25 cellular contexts compared by ENCODE assay signal in genomic region chr5:117394506-117395157, GRCh38.
DNase-seq lines count a peak whose midpoint lies in the region; ATAC-seq and TF ChIP-seq lines count a peak whose summit lies in the region.
"Had no signal": no experiment of that assay in that cellular context is flagged by ENCODE, and none has a peak within 500 bp of the region (broad histone marks: within the 10 kb centered on the region; RNA-seq: fewer than 3 reads in every experiment).

No MANE protein-coding gene starts in this region.

- no peaks in the 10 kb centered on the region for H3K27me3 Mint-ChIP-seq in nephron progenitor cell (ENCODE audit: low read depth, poor library complexity)
- H3K27me3 Mint-ChIP-seq in glutamatergic neuron (ENCODE audit: unreplicated experiment): no peaks in the 10 kb centered on the region
- H3K27me3 Mint-ChIP-seq: B cell; CD8-positive, alpha-beta memory T cell had no signal

- H3K4me3 Mint-ChIP-seq in nephron progenitor cell: no peak overlapping the region
- no peak overlapping the region for H3K4me3 Mint-ChIP-seq in glutamatergic neuron (ENCODE audit: unreplicated experiment)
- H3K4me3 Mint-ChIP-seq: B cell; CD8-positive, alpha-beta memory T cell had no signal

- peaks cover 4% of the 10 kb centered on the region for H3K9me3 Mint-ChIP-seq in nephron progenitor cell
- H3K9me3 Mint-ChIP-seq in glutamatergic neuron (ENCODE audit: unreplicated experiment): no peaks in the 10 kb centered on the region

- H3K4me1 Mint-ChIP-seq in nephron progenitor cell (peaks cover 15% of the 10 kb centered on the region), glutamatergic neuron (ENCODE audit: low read depth, unreplicated experiment) (peaks cover 2% of the 10 kb centered on the region)
- H3K4me1 Mint-ChIP-seq: B cell; CD8-positive, alpha-beta memory T cell had no signal

- CTCF ChIA-PET in HEK293T (lab: Yijun Ruan, JAX): no interaction called here

- DNase-seq in HEK293T (ENCODE audit: extremely low spot score) (peak; percentile 7), epithelial cell of proximal tubule (ENCODE audit: low read depth) (peak; percentile 25), nephron progenitor cell (no peak), glutamatergic neuron (no peak), foreskin melanocyte (no peak), NCI-H1436 treated with DMSO at 0.1 percent for 48 hours (lab: John Stamatoyannopoulos, UW) (no peak)
- DNase-seq: CD8-positive, alpha-beta memory T cell; DMS 273 treated with DMSO at 0.1 percent for 48 hours; DND-41; GM23248; H7; KBM-7; MG63; NCI-H1694; NCI-H2029 treated with DMSO at 0.1 percent for 48 hours; NCI-H2171; NCI-H226; NCI-H510A treated with DMSO at 0.1 percent for 48 hours; NCI-H748 treated with DMSO at 0.1 percent for 48 hours; NK-92 treated with Interleukin-12 subunit alpha and Interleukin-12 subunit beta, amount 100 ng/mL, for 24 hours; PC-3; SK-N-SH; SW 1271 had no signal

- no peak for ATAC-seq in HG03139 (IDR thresholded peaks at IDR 0.05; ENCODE audit: unreplicated experiment)
- ATAC-seq: PC-3 had no signal

- no peak for TF ChIP-seq CTCF in epithelial cell of proximal tubule (conservative IDR thresholded peaks at IDR 0.05; ENCODE audit: low read depth, low read length)
- no peak for TF ChIP-seq CTCF in nephron progenitor cell (IDR thresholded peaks at IDR 0.05)
- no peak for TF ChIP-seq CTCF in glutamatergic neuron (IDR thresholded peaks at IDR 0.05; ENCODE audit: partially characterized antibody, unreplicated experiment)

- POLR2A ChIA-PET in HEK293T (lab: Yijun Ruan, JAX): no interaction called here

- H3K27ac Mint-ChIP-seq in nephron progenitor cell (peak overlapping the region; percentile 67), glutamatergic neuron (ENCODE audit: unreplicated experiment) (no peak overlapping the region)
- H3K27ac Mint-ChIP-seq: B cell; CD8-positive, alpha-beta memory T cell had no signal

- no peak overlapping the region for H3K4me3 ChIP-seq in epithelial cell of proximal tubule (ENCODE audit: low read depth, low read length)
- H3K4me3 ChIP-seq: GM23248, MG63 had no signal

- H3K36me3 Mint-ChIP-seq in nephron progenitor cell (ENCODE audit: low read depth) (no peaks in the 10 kb centered on the region), glutamatergic neuron (ENCODE audit: unreplicated experiment) (no peaks in the 10 kb centered on the region)
- H3K36me3 Mint-ChIP-seq: CD8-positive, alpha-beta memory T cell had no signal

TF ChIP-seq in HEK293T, 16 proteins besides CTCF, POLR2A, EP300 and RAD21:
- TF ChIP-seq LEF1 (IDR thresholded peaks at IDR 0.05; ENCODE audit: borderline replicate concordance) (no peak), PKNOX1 (IDR thresholded peaks at IDR 0.05) (0 out of 2 replicates have a peak, but pooled peaks have one; percentile 7), L3MBTL2 (conservative IDR thresholded peaks at IDR 0.05) (peak; percentile 37; the same call in 1 of the 2 replicates)

Comparison
In these comparisons a context has a peak if more than half of its experiments do, and no peak if none do; other contexts are left out.
1. DNase-seq: peak in HEK293T (single experiment) and epithelial cell of proximal tubule (single experiment); none in nephron progenitor cell (single experiment), glutamatergic neuron (single experiment), foreskin melanocyte (single experiment) and NCI-H1436 treated with DMSO at 0.1 percent for 48 hours (single experiment).